In genomic region chr15:73109751-73110150, GRCh38 we compare ENCODE assay signal across 28 cellular contexts.
"Had no signal": no experiment of that assay in that cellular context is flagged by ENCODE, and none has a peak within 500 bp of the region (broad histone marks: within the 10 kb centered on the region; RNA-seq: fewer than 3 reads in every experiment).

No MANE protein-coding gene starts in this region.

- H3K4me3 Mint-ChIP-seq: immature natural killer cell; natural killer cell treated with Interleukin-12 subunit alpha and Interleukin-12 subunit beta and Interleukin-15 and Interleukin-18, amount 100 ng/mL, for 72 hours; neural progenitor cell; stimulated activated memory B cell treated with anti-CD40 and anti-IgM and Interleukin-4, amounts not matched to agents 10 μg/mL and 1 μg/mL and 100 μg/mL, for 72 hours had no signal

- H3K9me3 ChIP-seq: esophagus squamous epithelium, heart right ventricle, left lung, right lobe of liver, testis, tibial artery, upper lobe of left lung had no signal

- H3K4me2 ChIP-seq: neural progenitor cell had no signal

- H3K4me1 ChIP-seq: esophagus squamous epithelium, heart right ventricle, left lung, parathyroid adenoma, right lobe of liver, tibial artery, upper lobe of left lung had no signal

- ATAC-seq: heart right ventricle; left lung; natural killer cell treated with Interleukin-12 subunit alpha and Interleukin-12 subunit beta and Interleukin-15 and Interleukin-18, amount 100 ng/mL, for 72 hours; right lobe of liver; stimulated activated memory B cell treated with anti-CD40 and anti-IgM and Interleukin-4, amounts not matched to agents 10 μg/mL and 1 μg/mL and 100 μg/mL, for 72 hours; stimulated activated naive CD8-positive, alpha-beta T cell treated with anti-CD3 and anti-CD28 coated beads, Interleukin-15, Interleukin-2, amounts not matched to agents 100 U/mL and 50 U/mL, for 24 hours had no signal

- H3K4me1 Mint-ChIP-seq: stimulated activated memory B cell treated with anti-CD40 and anti-IgM and Interleukin-4, amounts not matched to agents 10 μg/mL and 1 μg/mL and 100 μg/mL, for 72 hours had no signal

- H3K9ac ChIP-seq: neural progenitor cell, parathyroid adenoma had no signal

- H3K27me3 Mint-ChIP-seq: progenitor cell of endocrine pancreas; stimulated activated memory B cell treated with anti-CD40 and anti-IgM and Interleukin-4, amounts not matched to agents 10 μg/mL and 1 μg/mL and 100 μg/mL, for 72 hours had no signal

- DNase-seq: caudate nucleus; cerebellar nuclear complex; dorsolateral prefrontal cortex; effector memory CD4-positive, alpha-beta T cell; erythroblast; esophagus squamous epithelium; foreskin melanocyte; glutamatergic neuron; heart right ventricle; hypothalamus; immature natural killer cell; islet precursor cell; left lung; mesenchymal stem cell; midbrain; right lobe of liver; stimulated activated CD4-positive, alpha-beta T cell treated with anti-CD3 and anti-CD28 coated beads, Interleukin-2, amount 100 ng/mL, for 24 hours; stimulated activated CD4-positive, alpha-beta T cell treated with anti-CD3 and anti-CD28 coated beads, Interleukin-4, amount 100 ng/mL, for 24 hours; stimulated activated naive CD8-positive, alpha-beta T cell treated with anti-CD3 and anti-CD28 coated beads, Interleukin-15, Interleukin-2, amounts not matched to agents 100 U/mL and 50 U/mL, for 24 hours; substantia nigra; testis; tibial artery; upper lobe of left lung had no signal

- H2AFZ ChIP-seq: neural progenitor cell, parathyroid adenoma had no signal

- H3K27ac ChIP-seq: dorsolateral prefrontal cortex, esophagus squamous epithelium, heart right ventricle, left lung, neural progenitor cell, parathyroid adenoma, right lobe of liver, testis, tibial artery, upper lobe of left lung had no signal

- H3K4me3 ChIP-seq: dorsolateral prefrontal cortex, esophagus squamous epithelium, heart right ventricle, left lung, neural progenitor cell, right lobe of liver, testis, tibial artery, upper lobe of left lung had no signal

- H3K36me3 Mint-ChIP-seq: immature natural killer cell; natural killer cell treated with Interleukin-12 subunit alpha and Interleukin-12 subunit beta and Interleukin-15 and Interleukin-18, amount 100 ng/mL, for 72 hours; neural progenitor cell; stimulated activated memory B cell treated with anti-CD40 and anti-IgM and Interleukin-4, amounts not matched to agents 10 μg/mL and 1 μg/mL and 100 μg/mL, for 72 hours had no signal

- H3K36me3 ChIP-seq: esophagus squamous epithelium, heart right ventricle, left lung, neural progenitor cell, right lobe of liver, tibial artery, upper lobe of left lung had no signal

- H3K79me2 ChIP-seq: parathyroid adenoma had no signal

- H3K9me3 Mint-ChIP-seq: immature natural killer cell; natural killer cell treated with Interleukin-12 subunit alpha and Interleukin-12 subunit beta and Interleukin-15 and Interleukin-18, amount 100 ng/mL, for 72 hours; neural progenitor cell; stimulated activated memory B cell treated with anti-CD40 and anti-IgM and Interleukin-4, amounts not matched to agents 10 μg/mL and 1 μg/mL and 100 μg/mL, for 72 hours had no signal

- H3K27me3 ChIP-seq: dorsolateral prefrontal cortex, esophagus squamous epithelium, heart right ventricle, left lung, neural progenitor cell, right lobe of liver, testis, tibial artery, upper lobe of left lung had no signal

- H3K27ac Mint-ChIP-seq: immature natural killer cell; natural killer cell treated with Interleukin-12 subunit alpha and Interleukin-12 subunit beta and Interleukin-15 and Interleukin-18, amount 100 ng/mL, for 72 hours; neural progenitor cell; progenitor cell of endocrine pancreas; stimulated activated memory B cell treated with anti-CD40 and anti-IgM and Interleukin-4, amounts not matched to agents 10 μg/mL and 1 μg/mL and 100 μg/mL, for 72 hours had no signal
